Comparison of ENCODE assay signal across 8 cellular contexts in genomic region chr1:6581561-6582305, GRCh38. TPM values are rescaled to one million over a fixed set of nuclear protein-coding genes. Genes with fewer than 3 reads are reported as not detected.
DNase-seq lines count a peak whose midpoint lies in the region; ATAC-seq and TF ChIP-seq lines count a peak whose summit lies in the region.

No MANE protein-coding gene starts in this region.

- H3K27me3 ChIP-seq in BLaER1 (no peaks in the 10 kb centered on the region), liver (ENCODE audit: control insufficient read depth in 4 of 4, insufficient read depth in 4 of 4, low read length in 3 of 4) (no peaks in the 10 kb centered on the region), dorsolateral prefrontal cortex (no peaks in the 10 kb centered on the region)

- peaks cover 54% of the 10 kb centered on the region for H4K20me1 ChIP-seq in BLaER1

- no peak for TF ChIP-seq CTCF in VCaP (conservative IDR thresholded peaks at IDR 0.05)
- no peak for TF ChIP-seq CTCF in liver (IDR thresholded peaks at IDR 0.05; ENCODE audit: low read depth, low read length, missing input control)
- TF ChIP-seq CTCF in dorsolateral prefrontal cortex (IDR thresholded peaks at IDR 0.05 in 54 of 56, conservative IDR thresholded peaks at IDR 0.05 in 2 of 56; ENCODE audit: low read depth in 1 of 56, partially characterized antibody in 56 of 56), result no peak

- peak overlapping the region; percentile 89 for H3K9ac ChIP-seq in BLaER1
- H3K9ac ChIP-seq in liver (ENCODE audit: low read depth in 1 of 2, low read length in 2 of 2), result no peak overlapping the region

- H3K4me3 ChIP-seq in BLaER1, result peak overlapping the region; percentile 92
- no peak overlapping the region for H3K4me3 ChIP-seq in liver (ENCODE audit: low read depth in 1 of 3, low read length in 3 of 3)
- H3K4me3 ChIP-seq in dorsolateral prefrontal cortex, result peak overlapping the region in 16 of 59 donors; percentile 1 to 97 (median 7)

- ATAC-seq in HG03457 (IDR thresholded peaks at IDR 0.05; ENCODE audit: unreplicated experiment) (no peak), HG02885 (IDR thresholded peaks at IDR 0.05; ENCODE audit: poor library complexity, unreplicated experiment) (no peak)

- H3K9me3 ChIP-seq in BLaER1 (no peaks in the 10 kb centered on the region), liver (ENCODE audit: control insufficient read depth in 4 of 4, low read length in 3 of 4) (no peaks in the 10 kb centered on the region)

- DNase-seq in HT-29 (ENCODE audit: low spot score), result peak; percentile 23
- DNase-seq in activated CD4-positive, CD25-positive, alpha-beta regulatory T cell treated with anti-CD3 and anti-CD28 coated beads, Interleukin-2, amount 50 U/mL, for 72 hours, result no peak
- DNase-seq in dorsolateral prefrontal cortex, result no peak

- H3K27ac ChIP-seq in BLaER1 (peak overlapping the region; percentile 89), VCaP (peak overlapping the region; percentile 84), liver (ENCODE audit: low read depth in 1 of 2, low read length in 2 of 2) (peak overlapping the region; percentile 51 to 59), dorsolateral prefrontal cortex (peak overlapping the region in 8 of 59 donors; percentile 8 to 93 (median 44))

- H3K4me2 ChIP-seq in BLaER1, result peak overlapping the region; percentile 97

- intact Hi-C loops in dorsolateral prefrontal cortex (cut with DNase I), result loop anchor here in 1 of 2 donors (2.0 kb wide), 1 partner anchor 19 kb away; no protein-coding TSS in a partner anchor

- WGBS in liver, result 34% methylated on average over 10 of the region's 10 CpGs

- peaks cover 71% of the 10 kb centered on the region for H3K4me1 ChIP-seq in BLaER1
- H3K4me1 ChIP-seq in liver (ENCODE audit: control insufficient read depth in 4 of 4, insufficient read depth in 4 of 4, low read length in 3 of 4), result peaks cover 18 to 56% (median 41%) of the 10 kb centered on the region in 4 donors

- no peak for TF ChIP-seq RAD21 in liver (IDR thresholded peaks at IDR 0.05)

- peaks cover 12% of the 10 kb centered on the region; the same call in 1 of the 2 replicates for H3K36me3 ChIP-seq in BLaER1
- H3K36me3 ChIP-seq in liver (ENCODE audit: control insufficient read depth in 4 of 4, insufficient read depth in 3 of 4, low read depth in 1 of 4, low read length in 3 of 4), result no peaks in the 10 kb centered on the region

TF ChIP-seq in liver, 16 proteins besides CTCF, POLR2A, EP300 and RAD21:
- TF ChIP-seq REST (IDR thresholded peaks at IDR 0.05) (no peak), HNF4G (IDR thresholded peaks at IDR 0.05) (no peak), MAX (IDR thresholded peaks at IDR 0.05) (no peak), YY1 (IDR thresholded peaks at IDR 0.05) (no peak), EGR1 (IDR thresholded peaks at IDR 0.05; ENCODE audit: low read depth in 2 of 2) (no peak), ZBTB33 (IDR thresholded peaks at IDR 0.05) (no peak), FOXA1 (IDR thresholded peaks at IDR 0.05) (no peak), SP1 (IDR thresholded peaks at IDR 0.05) (no peak), RXRA (IDR thresholded peaks at IDR 0.05) (no peak), TAF1 (conservative IDR thresholded peaks at IDR 0.05) (no peak), GABPA (IDR thresholded peaks at IDR 0.05 in 1 of 2, conservative IDR thresholded peaks at IDR 0.05 in 1 of 2) (no peak), NR2F2 (IDR thresholded peaks at IDR 0.05) (no peak), FOXA2 (IDR thresholded peaks at IDR 0.05) (no peak), HNF4A (conservative IDR thresholded peaks at IDR 0.05) (no peak)

RNA-seq across cellular contexts. Expression of gene ZBTB48, which starts 1.9 kb away (rescaled TPM):
- 28.5 and 37.2 TPM in 2 replicates for total RNA-seq in HT-29 (2014; rRNA removed; shearing (Covaris generic))
- total RNA-seq in liver (10 to 100 TPM in 1 of 2 donors, 1 to 10 TPM in 1; 8.3 to 18.1 TPM), dorsolateral prefrontal cortex (10 to 100 TPM; 19.2 to 51.0 (median 30.1) TPM)
- 10 to 100 TPM in 1 of 2 donors, 1 to 10 TPM in 1; 9.4 to 16.8 TPM for polyA plus RNA-seq in liver

RNA-seq across cellular contexts. Expression of gene KLHL21, which starts 20.9 kb away (rescaled TPM):
- 52.0 and 52.1 TPM in 2 replicates for total RNA-seq in HT-29 (2014; rRNA removed; shearing (Covaris generic))
- total RNA-seq in liver (10 to 100 TPM; 20.8 to 30.4 TPM), dorsolateral prefrontal cortex (10 to 100 TPM; 36.4 to 92.8 (median 52.5) TPM)
- 10 to 100 TPM in 1 of 2 donors, 1 to 10 TPM in 1; 8.7 to 12.4 TPM for polyA plus RNA-seq in liver

RNA-seq across cellular contexts. Expression of gene TAS1R1, which starts 26.6 kb away (rescaled TPM):
- not detected in 2 replicates for total RNA-seq in HT-29 (2014; rRNA removed; shearing (Covaris generic))
- total RNA-seq in liver (not detected), dorsolateral prefrontal cortex (under 1 TPM in 22 of 120 experiments, not detected in 98; 0.14 to 0.78 (median 0.32) TPM)
- polyA plus RNA-seq in liver, result not detected

RNA-seq across cellular contexts. Expression of gene NOL9, which starts 27.4 kb away (rescaled TPM):
- 21.0 and 23.7 TPM in 2 replicates for total RNA-seq in HT-29 (2014; rRNA removed; shearing (Covaris generic))
- total RNA-seq in liver (10 to 100 TPM; 13.6 to 15.1 TPM), dorsolateral prefrontal cortex (10 to 100 TPM; 24.8 to 48.9 (median 33.6) TPM)
- polyA plus RNA-seq in liver, result 1 to 10 TPM; 2.1 to 5.3 TPM

RNA-seq across cellular contexts. Expression of gene PHF13, which starts 31.8 kb away (rescaled TPM):
- 8.8 and 11.5 TPM in 2 replicates for total RNA-seq in HT-29 (2014; rRNA removed; shearing (Covaris generic))
- total RNA-seq in liver, result 1 to 10 TPM; 4.1 to 8.7 TPM
- 1 to 10 TPM; 1.4 to 3.5 TPM for polyA plus RNA-seq in liver
- 10 to 100 TPM in 117 of 120 experiments, 1 to 10 TPM in 3; 9.4 to 21.9 (median 13.0) TPM for total RNA-seq in dorsolateral prefrontal cortex
